8 cellular contexts compared by ENCODE assay signal in genomic region chr11:118791015-118791960, GRCh38. TPM values are rescaled to one million over a fixed set of nuclear protein-coding genes. Genes with fewer than 3 reads are reported as not detected.
DNase-seq lines count a peak whose midpoint lies in the region; ATAC-seq and TF ChIP-seq lines count a peak whose summit lies in the region.

Gene DDX6, minus strand, starts transcription at chr11:118791164. Its CDS starts 4,913 bp downstream, at chr11:118786251.

- peaks cover 5% of the 10 kb centered on the region; the same call in 1 of the 2 replicates for H3K4me1 ChIP-seq in BE2C
- peaks cover 2% of the 10 kb centered on the region for H3K4me1 ChIP-seq in endocrine pancreas (ENCODE audit: control insufficient read depth, insufficient read depth, low read length)

- H3K4me3 ChIP-seq in BE2C (ENCODE audit: low read depth, low read length), result peak within 1 kb of the TSS; percentile 91
- peak within 1 kb of the TSS; percentile 100 for H3K4me3 ChIP-seq in endocrine pancreas (ENCODE audit: control insufficient read depth, insufficient read depth, low read length)

- DNase-seq in BE2C (peak; percentile 95), HT1080 (ENCODE audit: low read depth) (peak; percentile 76), NOMO-1 treated with dmso at 0.1 percent for 144 hours (lab: John Stamatoyannopoulos, UW; ENCODE audit: unreplicated experiment) (peak; percentile 78), mesenteric fat pad (ENCODE audit: low spot score) (peak; percentile 98)
- DNase-seq in activated CD8-positive, alpha-beta memory T cell treated with anti-CD3 and anti-CD28 coated beads, Interleukin-2, amount 50 U/mL, for 1 hour (ENCODE audit: extremely low read depth), result peak; percentile 79
- peak; percentile 84 for DNase-seq in stimulated activated CD8-positive, alpha-beta memory T cell treated with anti-CD3 and anti-CD28 coated beads, Interleukin-12 subunit alpha, Interleukin-12 subunit beta, amount 100 ng/mL, for 4 hours (ENCODE audit: low read depth)

- peak; percentile 20 for TF ChIP-seq CTCF in BE2C (IDR thresholded peaks at IDR 0.05; ENCODE audit: low read depth, low read length)

- H3K27me3 ChIP-seq in BE2C, result no peaks in the 10 kb centered on the region
- no peaks in the 10 kb centered on the region for H3K27me3 ChIP-seq in endocrine pancreas (ENCODE audit: control insufficient read depth, insufficient read depth, low read length)

- ATAC-seq in GM19328 (IDR thresholded peaks at IDR 0.05; ENCODE audit: unreplicated experiment), result peak; percentile 40

- H3K9ac ChIP-seq in endocrine pancreas (ENCODE audit: control insufficient read depth, insufficient read depth, low read length), result peak within 1 kb of the TSS; percentile 100

- H3K9me3 ChIP-seq in BE2C (no peaks in the 10 kb centered on the region), endocrine pancreas (ENCODE audit: control insufficient read depth, low read length) (no peaks in the 10 kb centered on the region)

- H3K36me3 ChIP-seq in BE2C, result peaks cover 9% of the 10 kb centered on the region
- no peaks in the 10 kb centered on the region for H3K36me3 ChIP-seq in endocrine pancreas (ENCODE audit: control insufficient read depth, insufficient read depth, low read length)

RNA-seq across cellular contexts. Expression of gene DDX6, which starts in this region (rescaled TPM):
- polyA plus RNA-seq in BE2C (2012; ENCODE audit: insufficient read depth, insufficient read length, low read depth), result 26.8 TPM
- 34.4 and 55.5 TPM in 2 replicates for total RNA-seq in HT1080 (2014; rRNA removed; shearing (Covaris generic))
- polyA plus RNA-seq in HT1080 (2015; cell fraction: cytosol; rRNA removed), result 22.0 and 30.3 TPM in 2 replicates
- 60.4 and 61.5 TPM in 2 replicates for polyA plus RNA-seq in HT1080 (2015; cell fraction: nucleus; rRNA removed)
- 103 TPM for total RNA-seq in mesenteric fat pad

Comparison
In these comparisons a context has a peak if more than half of its experiments do, and no peak if none do; other contexts are left out.
1. Peak in every context shown above with its lines: DNase-seq, ATAC-seq and H3K4me3 ChIP-seq.